In the genomic region with DNA sequence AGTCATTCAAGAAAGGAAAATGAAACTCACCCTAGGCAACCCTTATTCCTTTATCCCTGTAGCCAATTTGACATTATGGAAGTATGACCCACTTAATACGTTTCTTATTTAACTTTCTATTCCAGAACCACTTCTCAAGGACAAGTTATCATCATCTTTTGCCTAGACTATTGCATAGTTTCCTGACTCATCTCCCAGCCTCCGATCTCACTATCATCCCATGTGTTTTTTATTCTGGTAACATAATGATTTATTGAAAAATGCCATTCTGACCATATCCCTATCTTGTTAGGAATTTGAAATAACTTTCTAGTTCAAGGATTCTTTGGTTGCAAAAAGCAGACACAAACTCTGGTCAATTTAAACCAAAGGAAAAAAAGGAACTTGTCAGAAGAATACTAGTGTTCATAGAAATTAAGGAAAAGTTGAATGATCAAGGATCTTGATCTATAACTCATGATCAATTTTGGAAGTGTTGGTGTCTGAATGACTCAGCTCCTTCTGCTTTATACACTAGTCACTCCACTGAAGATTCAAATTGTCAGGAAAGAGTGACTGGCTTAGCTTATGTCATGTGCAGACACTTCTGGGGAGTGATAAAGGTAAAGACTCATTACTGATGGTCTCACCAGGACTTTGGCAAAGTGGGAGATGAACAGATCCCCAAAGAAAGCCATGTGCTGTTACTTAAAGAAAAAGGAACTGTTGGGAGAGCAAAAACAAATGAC, we compare ENCODE assay signal across 19 cellular contexts. TPM values are rescaled to one million over a fixed set of nuclear protein-coding genes. Genes with fewer than 3 reads are reported as not detected.
"Had no signal": no experiment of that assay in that cellular context is flagged by ENCODE, and none has a peak within 500 bp of the region (broad histone marks: within the 10 kb centered on the region; RNA-seq: fewer than 3 reads in every experiment).

No MANE protein-coding gene starts in this region.

- H3K27ac ChIP-seq: breast epithelium, transverse colon had no signal

- H3K4me3 ChIP-seq: breast epithelium, mucosa of descending colon, smooth muscle cell, transverse colon had no signal

- H3K27ac Mint-ChIP-seq: activated naive CD4-positive, alpha-beta T cell treated with anti-CD3 and anti-CD28 coated beads, Interleukin-2, amount 50 U/mL, for 72 hours; activated T-cell treated with anti-CD3 and anti-CD28 coated beads, Interleukin-2, amount 50 U/mL, for 24 hours; naive thymus-derived CD8-positive, alpha-beta T cell; stimulated activated memory B cell treated with anti-CD40 and anti-IgM and Interleukin-4, amounts not matched to agents 10 μg/mL and 1 μg/mL and 100 μg/mL, for 72 hours; T-helper 2 cell treated with Interferon-gamma antibody and Interleukin-4, amounts not matched to agents 5 μg/mL and 100 μg/mL, for 36 hours had no signal

- H3K4me1 ChIP-seq: breast epithelium, transverse colon had no signal

- DNase-seq: activated CD4-positive, alpha-beta T cell treated with anti-CD3 and anti-CD28 coated beads, Interleukin-2, amount 50 U/mL, for 4 hours; activated CD4-positive, CD25-positive, alpha-beta regulatory T cell treated with anti-CD3 and anti-CD28 coated beads, Interleukin-2, amount 50 U/mL, for 72 hours; activated effector memory CD4-positive, alpha-beta T cell treated with anti-CD3 and anti-CD28 coated beads, Interleukin-2, amount 50 U/mL, for 16 hours; activated T-cell treated with anti-CD3 and anti-CD28 coated beads, Interleukin-2, amount 50 U/mL, for 24 hours; anterior cingulate cortex; mammary epithelial cell; mucosa of descending colon; naive thymus-derived CD8-positive, alpha-beta T cell; posterior cingulate gyrus; right cardiac atrium; transverse colon had no signal

- H3K36me3 Mint-ChIP-seq: activated naive CD4-positive, alpha-beta T cell treated with anti-CD3 and anti-CD28 coated beads, Interleukin-2, amount 50 U/mL, for 72 hours; naive thymus-derived CD8-positive, alpha-beta T cell; stimulated activated memory B cell treated with anti-CD40 and anti-IgM and Interleukin-4, amounts not matched to agents 10 μg/mL and 1 μg/mL and 100 μg/mL, for 72 hours had no signal

- H3K27me3 Mint-ChIP-seq: activated T-cell treated with anti-CD3 and anti-CD28 coated beads, Interleukin-2, amount 50 U/mL, for 24 hours; naive thymus-derived CD8-positive, alpha-beta T cell; stimulated activated memory B cell treated with anti-CD40 and anti-IgM and Interleukin-4, amounts not matched to agents 10 μg/mL and 1 μg/mL and 100 μg/mL, for 72 hours had no signal

- H3K4me1 Mint-ChIP-seq: naive thymus-derived CD8-positive, alpha-beta T cell; stimulated activated memory B cell treated with anti-CD40 and anti-IgM and Interleukin-4, amounts not matched to agents 10 μg/mL and 1 μg/mL and 100 μg/mL, for 72 hours had no signal

- H3K4me3 Mint-ChIP-seq: activated T-cell treated with anti-CD3 and anti-CD28 coated beads, Interleukin-2, amount 50 U/mL, for 24 hours; naive thymus-derived CD8-positive, alpha-beta T cell; stimulated activated memory B cell treated with anti-CD40 and anti-IgM and Interleukin-4, amounts not matched to agents 10 μg/mL and 1 μg/mL and 100 μg/mL, for 72 hours; T-helper 2 cell treated with Interferon-gamma antibody and Interleukin-4, amounts not matched to agents 5 μg/mL and 100 μg/mL, for 36 hours had no signal

- H3K9me3 ChIP-seq: breast epithelium, mucosa of descending colon, transverse colon had no signal

- H3K27me3 ChIP-seq: breast epithelium, transverse colon had no signal

- H3K9me3 Mint-ChIP-seq: stimulated activated memory B cell treated with anti-CD40 and anti-IgM and Interleukin-4, amounts not matched to agents 10 μg/mL and 1 μg/mL and 100 μg/mL, for 72 hours; T-helper 2 cell treated with Interferon-gamma antibody and Interleukin-4, amounts not matched to agents 5 μg/mL and 100 μg/mL, for 36 hours had no signal

- H3K36me3 ChIP-seq: breast epithelium, transverse colon had no signal

RNA-seq across cellular contexts. Expression of a gene that starts 8.5 kb away (rescaled TPM):
- total RNA-seq: activated naive CD4-positive, alpha-beta T cell treated with anti-CD3 and anti-CD28 coated beads, Interleukin-2, amount 50 U/mL, for 72 hours; breast epithelium; endothelial cell of umbilical vein; fibroblast of lung; left lobe of liver; mammary epithelial cell; naive thymus-derived CD8-positive, alpha-beta T cell; smooth muscle cell had no signal
